ENCODE assay signal across 8 cellular contexts in the genomic region with DNA sequence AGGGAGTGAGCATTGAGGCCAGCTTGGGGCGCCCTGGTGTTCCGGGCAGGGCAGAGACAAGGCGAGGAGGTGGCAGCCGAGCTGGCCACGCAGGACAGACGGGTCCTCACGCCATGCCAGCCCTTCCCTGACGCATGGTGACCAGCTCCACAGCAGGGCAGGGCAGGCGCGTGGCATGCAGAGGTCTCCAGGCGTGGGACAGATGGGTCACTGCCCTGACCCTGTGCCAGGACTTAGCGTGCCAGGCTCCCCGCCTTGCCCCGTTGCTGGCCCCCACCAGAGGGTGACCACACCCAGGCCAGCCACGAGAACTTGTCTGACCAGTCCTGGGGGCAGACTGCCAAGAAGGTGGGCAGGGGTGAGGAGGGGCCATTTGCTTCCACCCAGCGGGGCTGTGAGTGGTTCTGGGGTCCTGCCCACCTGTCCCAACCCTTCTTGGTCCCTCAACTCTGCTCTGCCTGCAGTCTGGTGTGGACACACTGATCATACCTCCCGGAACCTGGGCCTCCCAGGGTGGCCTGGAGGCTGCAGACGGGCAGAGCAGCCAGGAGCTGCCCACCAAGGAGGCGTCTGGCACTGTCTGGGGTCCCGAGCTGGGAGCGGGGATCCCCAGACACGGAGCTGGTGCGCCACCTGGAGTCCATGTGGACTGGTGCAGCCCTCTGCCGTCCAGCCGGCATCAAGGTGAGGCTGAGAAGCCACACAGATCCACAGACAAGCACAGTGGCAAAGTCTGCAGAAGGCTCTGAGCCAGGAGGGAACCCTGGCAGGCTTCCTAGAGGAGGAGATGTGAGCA. TPM values are rescaled to one million over a fixed set of nuclear protein-coding genes. Genes with fewer than 3 reads are reported as not detected.
A peak's percentile ranks its signal among the peaks of the same experiment; 100 is the strongest.
DNase-seq lines count a peak whose midpoint lies in the region; ATAC-seq and TF ChIP-seq lines count a peak whose summit lies in the region.

A gene (plus strand): TSS at position 446 of the 796 bp plus-strand sequence. CDS start 834 bp downstream, outside the sequence.

- H3K27ac Mint-ChIP-seq in T-helper 17 cell = no peak within 1 kb of the TSS

- H3K4me1 ChIP-seq in adipocyte (ENCODE audit: control insufficient read depth, insufficient read depth, low read length) (peaks cover 15% of the 10 kb centered on the region), gastrocnemius medialis (peaks cover 8 to 14% of the 10 kb centered on the region in 2 donors)

- H3K4me3 Mint-ChIP-seq in T-helper 17 cell = no peak within 1 kb of the TSS

- H3K27me3 ChIP-seq in adipocyte (replicated peaks; ENCODE audit: control insufficient read depth, insufficient read depth, low read length) (peaks cover 24% of the 10 kb centered on the region), gastrocnemius medialis (peaks cover 28 to 36% (median 31%) of the 10 kb centered on the region in 3 donors)

- ATAC-seq in T-helper 17 cell = peak; percentile 43
- ATAC-seq in left ventricle myocardium superior = peak; percentile 32
- ATAC-seq in gastrocnemius medialis = no peak
- no peak for ATAC-seq in HG03108 (IDR thresholded peaks at IDR 0.05; ENCODE audit: unreplicated experiment)
- ATAC-seq in HG02798 (IDR thresholded peaks at IDR 0.05; ENCODE audit: poor library complexity, unreplicated experiment) = no peak

- TF ChIP-seq CTCF in gastrocnemius medialis (IDR thresholded peaks at IDR 0.05 in 4 of 5, conservative IDR thresholded peaks at IDR 0.05 in 1 of 5) = peak; percentile 77 to 92 (median 85)

- peak; percentile 83 for DNase-seq in ELR (ENCODE audit: low read depth)
- DNase-seq in NAMALWA (ENCODE audit: low spot score) = peak; percentile 90
- DNase-seq in T-helper 17 cell = peak; percentile 67 to 75 (median 70)
- peak; percentile 88 for DNase-seq in adipocyte (ENCODE audit: low read depth)
- peak; percentile 86 for DNase-seq in left ventricle myocardium superior
- peak; percentile 33 to 59 for DNase-seq in gastrocnemius medialis

- intact Hi-C loops in left ventricle myocardium superior (cut with micrococcal nuclease) = no loop called here
- intact Hi-C loops in gastrocnemius medialis (cut with DNase I; ENCODE audit: low total_unique reads) = loop anchor here (2.0 kb wide), 1 partner anchor 108 kb away; no protein-coding TSS in a partner anchor

- no peak within 1 kb of the TSS for H3K27ac ChIP-seq in gastrocnemius medialis

- H3K27me3 Mint-ChIP-seq in T-helper 17 cell = peaks cover 6% of the 10 kb centered on the region

- H3K4me3 ChIP-seq in adipocyte (ENCODE audit: low read length) = no peak within 1 kb of the TSS
- H3K4me3 ChIP-seq in gastrocnemius medialis = no peak within 1 kb of the TSS

- no peaks in the 10 kb centered on the region for H3K9me3 ChIP-seq in T-helper 17 cell (ENCODE audit: control insufficient read depth, low read length, poor library complexity, severe bottlenecking)
- no peaks in the 10 kb centered on the region for H3K9me3 ChIP-seq in adipocyte (ENCODE audit: control insufficient read depth, low read length)
- H3K9me3 ChIP-seq in gastrocnemius medialis = no peaks in the 10 kb centered on the region

- TF ChIP-seq POLR2A in gastrocnemius medialis (IDR thresholded peaks at IDR 0.05) = no peak

- no peaks in the 10 kb centered on the region for H3K36me3 ChIP-seq in adipocyte (ENCODE audit: control insufficient read depth, insufficient read depth, low read length, severe bottlenecking)
- H3K36me3 ChIP-seq in gastrocnemius medialis = no peaks in the 10 kb centered on the region

- peak within 1 kb of the TSS; percentile 41 for H3K9ac ChIP-seq in adipocyte (ENCODE audit: low read length)

- H3K36me3 Mint-ChIP-seq in T-helper 17 cell (ENCODE audit: low read depth) = peaks cover 2% of the 10 kb centered on the region

- H3K4me1 Mint-ChIP-seq in T-helper 17 cell = peaks cover 6% of the 10 kb centered on the region

- in situ Hi-C loops in gastrocnemius medialis (cut with MboI; ENCODE audit: low sequenced_read_pairs in 4 of 4) = loop anchor here in 1 of 4 donors (10.0 kb wide), 1 partner anchor 102 kb away; no protein-coding TSS in a partner anchor

RNA-seq across cellular contexts. Expression of the gene that starts here (rescaled TPM):
- total RNA-seq in T-helper 17 cell = not detected
- total RNA-seq in left ventricle myocardium superior = not detected
- total RNA-seq in gastrocnemius medialis = not detected

Comparison
In these comparisons a context has a peak if more than half of its experiments do, and no peak if none do; other contexts are left out.
1. Peak in DNase-seq and ATAC-seq in T-helper 17 cell; RNA of the gene not detected or under 1 TPM.
2. Peak in DNase-seq and ATAC-seq in left ventricle myocardium superior; RNA of the gene not detected or under 1 TPM.
3. Peak in DNase-seq in gastrocnemius medialis; RNA of the gene not detected or under 1 TPM.